In the genomic region with DNA sequence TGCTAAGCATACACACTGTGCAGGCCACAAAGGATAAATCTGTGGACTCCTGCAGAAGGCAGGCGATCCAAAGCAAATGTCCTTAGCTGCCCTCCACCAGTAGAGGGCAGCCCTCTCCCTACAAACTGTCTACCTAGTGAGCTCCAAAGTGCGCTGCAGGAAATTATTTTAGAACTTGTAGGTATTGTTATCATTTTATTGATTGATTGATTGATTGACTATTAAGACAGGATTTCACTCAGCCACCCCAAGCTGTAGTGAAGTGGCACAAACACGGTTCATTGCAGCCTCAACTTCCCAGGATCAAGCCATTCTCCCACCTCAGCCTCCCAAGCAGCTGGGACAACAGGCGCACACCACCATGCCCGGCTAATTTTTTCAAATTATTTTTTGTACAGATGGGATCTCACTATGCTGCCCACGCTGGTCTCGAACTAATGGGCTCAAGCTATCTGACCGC, we compare ENCODE assay signal across 8 cellular contexts. TPM values are rescaled to one million over a fixed set of nuclear protein-coding genes. Genes with fewer than 3 reads are reported as not detected.
DNase-seq lines count a peak whose midpoint lies in the region; ATAC-seq and TF ChIP-seq lines count a peak whose summit lies in the region.

No MANE protein-coding gene starts in this region.

- H3K9me3 Mint-ChIP-seq in GM23338, result no peaks in the 10 kb centered on the region; the same call in 2 of the 3 replicates
- H3K9me3 Mint-ChIP-seq in T-helper 2 cell treated with Interferon-gamma antibody and Interleukin-4, amounts not matched to agents 5 μg/mL and 100 μg/mL, for 36 hours, result no peaks in the 10 kb centered on the region

- H3K4me1 Mint-ChIP-seq in GM23338, result no peaks in the 10 kb centered on the region; the same call in 2 of the 3 replicates
- H3K4me1 Mint-ChIP-seq in T-helper 2 cell treated with Interferon-gamma antibody and Interleukin-4, amounts not matched to agents 5 μg/mL and 100 μg/mL, for 36 hours (ENCODE audit: low read depth), result peaks cover 17% of the 10 kb centered on the region

- intact Hi-C loops in ascending aorta (cut with DNase I), result loop anchor here (1.0 to 10.0 kb wide), 4 partner anchors 200 to 513 kb away; a partner anchor contains a TSS

- no peak overlapping the region for H3K4me2 ChIP-seq in GM23338

- ATAC-seq in GM23338 (peak; percentile 29), omental fat pad (ENCODE audit: low FRiP score) (no peak)

- H4K20me1 ChIP-seq in GM23338 (replicated peaks; ENCODE audit: insufficient read depth), result no peaks in the 10 kb centered on the region

- 0 out of 2 replicates have a peak, but pooled peaks cover 5% of the 10 kb centered on the region for H3F3A ChIP-seq in GM23338 (replicated peaks; ENCODE audit: low read depth)

- DNase-seq in DMS 273 (lab: John Stamatoyannopoulos, UW; ENCODE audit: unreplicated experiment), result peak; percentile 76
- DNase-seq in GM23338 (ENCODE audit: low spot score), result peak; percentile 65
- peak; percentile 45 for DNase-seq in NCI-H1694 (lab: John Stamatoyannopoulos, UW)
- peak; percentile 54 for DNase-seq in T-helper 2 cell treated with Interferon-gamma antibody and Interleukin-4, amounts not matched to agents 5 μg/mL and 100 μg/mL, for 36 hours (ENCODE audit: low spot score)
- peak in 1 of 2 donors; percentile 70 for DNase-seq in ascending aorta (ENCODE audit: low spot score in 2 of 2)
- DNase-seq in hypothalamus (lab: John Stamatoyannopoulos, UW), result peak in 39 of 51 donors; percentile 2 to 74 (median 37)
- DNase-seq in stimulated activated CD4-positive, alpha-beta T cell treated with anti-CD3 and anti-CD28 coated beads, Interleukin-12 subunit alpha, Interleukin-12 subunit beta, amount 100 ng/mL, for 24 hours (ENCODE audit: low read depth in 2 of 2), result peak; percentile 37 to 64
- no peak for DNase-seq in omental fat pad (ENCODE audit: low spot score)

- H3K27me3 Mint-ChIP-seq in GM23338 (ENCODE audit: insufficient read depth, low read depth, poor library complexity), result peaks cover 10% of the 10 kb centered on the region
- no peaks in the 10 kb centered on the region for H3K27me3 Mint-ChIP-seq in T-helper 2 cell treated with Interferon-gamma antibody and Interleukin-4, amounts not matched to agents 5 μg/mL and 100 μg/mL, for 36 hours (ENCODE audit: low read depth)

- no peak overlapping the region for H3K27ac ChIP-seq in GM23338 (ENCODE audit: low read depth)
- H3K27ac ChIP-seq in ascending aorta, result no peak overlapping the region

- no peaks in the 10 kb centered on the region for H3K9me3 ChIP-seq in ascending aorta

- no peak overlapping the region for H2AFZ ChIP-seq in GM23338

- H3K4me3 ChIP-seq in GM23338, result no peak overlapping the region
- H3K4me3 ChIP-seq in ascending aorta, result no peak overlapping the region

- H3K36me3 ChIP-seq in GM23338 (ENCODE audit: insufficient read depth) (no peaks in the 10 kb centered on the region), ascending aorta (no peaks in the 10 kb centered on the region)

- H3K4me1 ChIP-seq in GM23338 (ENCODE audit: insufficient read depth) (peaks cover 4% of the 10 kb centered on the region; the same call in 1 of the 2 replicates), ascending aorta (peaks cover 0 to 7% of the 10 kb centered on the region in 2 donors)

- H3K27me3 ChIP-seq in GM23338 (ENCODE audit: insufficient read depth) (peaks cover 11% of the 10 kb centered on the region; the same call in 1 of the 2 replicates), ascending aorta (no peaks in the 10 kb centered on the region)

- no peak overlapping the region for H3K27ac Mint-ChIP-seq in GM23338
- no peak overlapping the region for H3K27ac Mint-ChIP-seq in T-helper 2 cell treated with Interferon-gamma antibody and Interleukin-4, amounts not matched to agents 5 μg/mL and 100 μg/mL, for 36 hours

- no peak overlapping the region for H3K4me3 Mint-ChIP-seq in GM23338
- H3K4me3 Mint-ChIP-seq in T-helper 2 cell treated with Interferon-gamma antibody and Interleukin-4, amounts not matched to agents 5 μg/mL and 100 μg/mL, for 36 hours, result peak overlapping the region; percentile 65

- H3K36me3 Mint-ChIP-seq in GM23338 (ENCODE audit: low read depth), result no peaks in the 10 kb centered on the region
- no peaks in the 10 kb centered on the region for H3K36me3 Mint-ChIP-seq in T-helper 2 cell treated with Interferon-gamma antibody and Interleukin-4, amounts not matched to agents 5 μg/mL and 100 μg/mL, for 36 hours (ENCODE audit: low read depth)

- no peaks in the 10 kb centered on the region for H3K79me2 ChIP-seq in GM23338 (replicated peaks; ENCODE audit: insufficient read depth)

- peak; percentile 88 to 96 for TF ChIP-seq CTCF in GM23338 (conservative IDR thresholded peaks at IDR 0.05; ENCODE audit: low read depth in 2 of 2)
- TF ChIP-seq CTCF in ascending aorta (IDR thresholded peaks at IDR 0.05), result peak; percentile 60 to 93 (median 88)
- peak in 1 of 3 donors; percentile 14 for TF ChIP-seq CTCF in omental fat pad (IDR thresholded peaks at IDR 0.05)

- H3K9me2 ChIP-seq in GM23338 (ENCODE audit: insufficient read depth), result no peaks in the 10 kb centered on the region

TF ChIP-seq in GM23338, 12 proteins besides CTCF, POLR2A, EP300 and RAD21:
- TF ChIP-seq ZNF114 (CRISPR knock-in tag; IDR thresholded peaks at IDR 0.05), result no peak
- TF ChIP-seq, protein P1, sequence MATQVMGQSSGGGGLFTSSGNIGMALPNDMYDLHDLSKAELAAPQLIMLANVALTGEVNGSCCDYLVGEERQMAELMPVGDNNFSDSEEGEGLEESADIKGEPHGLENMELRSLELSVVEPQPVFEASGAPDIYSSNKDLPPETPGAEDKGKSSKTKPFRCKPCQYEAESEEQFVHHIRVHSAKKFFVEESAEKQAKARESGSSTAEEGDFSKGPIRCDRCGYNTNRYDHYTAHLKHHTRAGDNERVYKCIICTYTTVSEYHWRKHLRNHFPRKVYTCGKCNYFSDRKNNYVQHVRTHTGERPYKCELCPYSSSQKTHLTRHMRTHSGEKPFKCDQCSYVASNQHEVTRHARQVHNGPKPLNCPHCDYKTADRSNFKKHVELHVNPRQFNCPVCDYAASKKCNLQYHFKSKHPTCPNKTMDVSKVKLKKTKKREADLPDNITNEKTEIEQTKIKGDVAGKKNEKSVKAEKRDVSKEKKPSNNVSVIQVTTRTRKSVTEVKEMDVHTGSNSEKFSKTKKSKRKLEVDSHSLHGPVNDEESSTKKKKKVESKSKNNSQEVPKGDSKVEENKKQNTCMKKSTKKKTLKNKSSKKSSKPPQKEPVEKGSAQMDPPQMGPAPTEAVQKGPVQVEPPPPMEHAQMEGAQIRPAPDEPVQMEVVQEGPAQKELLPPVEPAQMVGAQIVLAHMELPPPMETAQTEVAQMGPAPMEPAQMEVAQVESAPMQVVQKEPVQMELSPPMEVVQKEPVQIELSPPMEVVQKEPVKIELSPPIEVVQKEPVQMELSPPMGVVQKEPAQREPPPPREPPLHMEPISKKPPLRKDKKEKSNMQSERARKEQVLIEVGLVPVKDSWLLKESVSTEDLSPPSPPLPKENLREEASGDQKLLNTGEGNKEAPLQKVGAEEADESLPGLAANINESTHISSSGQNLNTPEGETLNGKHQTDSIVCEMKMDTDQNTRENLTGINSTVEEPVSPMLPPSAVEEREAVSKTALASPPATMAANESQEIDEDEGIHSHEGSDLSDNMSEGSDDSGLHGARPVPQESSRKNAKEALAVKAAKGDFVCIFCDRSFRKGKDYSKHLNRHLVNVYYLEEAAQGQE (IDR thresholded peaks at IDR 0.05; ENCODE audit: unreplicated experiment), result no peak
TF ChIP-seq in GM23338: peak in this region for 0.

RNA-seq across cellular contexts. Expression of a gene that starts 37.3 kb away (rescaled TPM):
- 12.2 and 18.8 TPM in 2 replicates for total RNA-seq in GM23338 (2014; rRNA removed; shearing (Covaris generic))
- 7.5 and 11.8 TPM in 2 replicates for polyA plus RNA-seq in GM23338 (2016; fragmentation: Nextera tagmentation; extraction: Ambion mirVana)
- 15.8 TPM for total RNA-seq in ascending aorta
- 10 to 100 TPM; 27.0 to 33.7 (median 27.5) TPM for total RNA-seq in omental fat pad
